ENCODE assay signal across 25 cellular contexts in genomic region chr14:60998617-60999016, GRCh38.
"Had no signal": no experiment of that assay in that cellular context is flagged by ENCODE, and none has a peak within 500 bp of the region (broad histone marks: within the 10 kb centered on the region; RNA-seq: fewer than 3 reads in every experiment).

No MANE protein-coding gene starts in this region.

- H3K4me3 ChIP-seq: coronary artery, esophagus squamous epithelium, gastrocnemius medialis, heart right ventricle, left lung, lung, mucosa of descending colon had no signal

- H3K27ac ChIP-seq: coronary artery, epithelial cell of prostate, esophagus squamous epithelium, gastrocnemius medialis, heart right ventricle, left lung had no signal

- H3K9me3 ChIP-seq: esophagus squamous epithelium, gastrocnemius medialis, left lung, mucosa of descending colon had no signal

- H3K27me3 Mint-ChIP-seq: effector memory CD8-positive, alpha-beta T cell; naive B cell had no signal

- H3K4me1 Mint-ChIP-seq: endodermal cell, immature natural killer cell, mesothelial cell of epicardium, naive B cell had no signal

- H3K9me3 Mint-ChIP-seq: effector memory CD8-positive, alpha-beta T cell; immature natural killer cell had no signal

- H3K4me3 Mint-ChIP-seq: effector memory CD8-positive, alpha-beta T cell; endodermal cell; immature natural killer cell; mesothelial cell of epicardium; naive B cell had no signal

- H3K27me3 ChIP-seq: esophagus squamous epithelium, gastrocnemius medialis, heart right ventricle, left lung had no signal

- H3K27ac Mint-ChIP-seq: endodermal cell, immature natural killer cell, mesothelial cell of epicardium had no signal

- H3K4me1 ChIP-seq: esophagus squamous epithelium, gastrocnemius medialis, heart right ventricle had no signal

- ATAC-seq: effector memory CD8-positive, alpha-beta T cell; esophagus mucosa; gastrocnemius medialis; heart right ventricle; left cardiac atrium; left lung; left ventricle myocardium superior; mucosa of descending colon had no signal

- DNase-seq: effector CD8-positive, alpha-beta T cell; effector memory CD8-positive, alpha-beta T cell; endodermal cell; erythroblast; esophagus squamous epithelium; foreskin fibroblast; foreskin melanocyte; gastrocnemius medialis; glutamatergic neuron; head of caudate nucleus; heart right ventricle; hippocampal formation; immature natural killer cell; islet precursor cell; left cardiac atrium; left lung; left ventricle myocardium superior; mesenchymal stem cell; mucosa of descending colon; naive B cell had no signal
